In the genomic region with DNA sequence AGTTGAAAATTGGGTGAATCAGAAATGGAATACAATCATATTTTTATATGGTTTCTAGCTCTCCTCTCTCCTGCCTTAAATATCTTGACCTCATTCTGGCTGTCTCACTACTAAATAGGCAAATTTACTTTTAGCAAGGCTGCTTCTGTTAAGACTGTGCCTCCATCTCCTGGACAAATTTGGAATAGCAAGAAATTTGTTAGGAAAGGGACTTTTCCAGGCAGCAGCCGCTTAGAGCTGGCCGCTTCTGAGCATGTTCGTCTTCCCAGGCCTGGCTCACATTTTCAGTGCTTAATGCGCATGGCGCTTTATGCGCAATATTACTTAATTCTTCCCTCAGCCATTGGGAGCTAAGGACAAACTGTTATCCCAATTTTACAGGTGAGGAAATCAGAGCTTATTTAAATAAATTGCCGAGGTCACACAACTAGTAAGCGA, we compare ENCODE assay signal across 8 cellular contexts. TPM values are rescaled to one million over a fixed set of nuclear protein-coding genes. Genes with fewer than 3 reads are reported as not detected.
DNase-seq lines count a peak whose midpoint lies in the region; ATAC-seq, FAIRE-seq and TF ChIP-seq lines count a peak whose summit lies in the region.

No MANE protein-coding gene starts in this region.

- POLR2A ChIA-PET in GM10248 (lab: Yijun Ruan, JAX): interaction anchor here (1.1 kb wide), 1 partner anchor 275 kb away, joined by 3 read pairs; no protein-coding TSS in a partner anchor

- H3K4me1 Mint-ChIP-seq in T-helper 1 cell treated with Interleukin-12 subunit alpha and Interleukin-12 subunit beta and Interleukin-4 antibody, amounts not matched to agents 30 μg/mL and 1 μg/mL, for 36 hours (ENCODE audit: low read depth): peaks cover 19% of the 10 kb centered on the region

- ATAC-seq in HG02870 (IDR thresholded peaks at IDR 0.05; ENCODE audit: unreplicated experiment): no peak

- peak; percentile 91 for FAIRE-seq in kidney (lab: Jason Lieb, UNC)

- 0 out of 2 replicates have a peak, but pooled peaks cover 3% of the 10 kb centered on the region for H3K36me3 ChIP-seq in ACC112 (ENCODE audit: insufficient read depth, low read length)
- peaks cover 3 to 5% of the 10 kb centered on the region in 2 donors for H3K36me3 ChIP-seq in kidney (ENCODE audit: control insufficient read depth in 1 of 2, insufficient read depth in 2 of 2, low read length in 2 of 2)

- peak overlapping the region; percentile 92 for H3K4me3 ChIP-seq in ACC112 (ENCODE audit: low read depth, low read length)
- no peak overlapping the region for H3K4me3 ChIP-seq in choroid plexus epithelial cell (ENCODE audit: low read depth, low read length)
- peak overlapping the region in 1 of 2 donors; percentile 20 for H3K4me3 ChIP-seq in kidney (ENCODE audit: low read length in 2 of 2)

- H3K4me1 ChIP-seq in ACC112 (ENCODE audit: control insufficient read depth, insufficient read depth, low read length, unreplicated experiment) (peaks cover 13% of the 10 kb centered on the region), kidney (ENCODE audit: control insufficient read depth in 1 of 2, insufficient read depth in 1 of 2, low read depth in 1 of 2, low read length in 2 of 2) (peaks cover 10 to 13% of the 10 kb centered on the region in 2 donors)

- no peak overlapping the region for H3K4me3 Mint-ChIP-seq in T-helper 1 cell treated with Interleukin-12 subunit alpha and Interleukin-12 subunit beta and Interleukin-4 antibody, amounts not matched to agents 30 μg/mL and 1 μg/mL, for 36 hours

- TF ChIP-seq CTCF in GM10248 (IDR thresholded peaks at IDR 0.05; ENCODE audit: control extremely low read depth, extremely low read depth, low read depth, missing control alignments) (peak; percentile 62), choroid plexus epithelial cell (conservative IDR thresholded peaks at IDR 0.05; ENCODE audit: low read depth, low read length) (peak; percentile 83), kidney (IDR thresholded peaks at IDR 0.05; ENCODE audit: borderline replicate concordance, extremely low read depth, insufficient read depth) (peak; percentile 91)

- H3K36me3 Mint-ChIP-seq in T-helper 1 cell treated with Interleukin-12 subunit alpha and Interleukin-12 subunit beta and Interleukin-4 antibody, amounts not matched to agents 30 μg/mL and 1 μg/mL, for 36 hours (ENCODE audit: low read depth): peaks cover 14% of the 10 kb centered on the region

- peaks cover 25% of the 10 kb centered on the region for H3K79me2 ChIP-seq in ACC112 (ENCODE audit: control insufficient read depth, insufficient read depth, low read length, unreplicated experiment)

- no peaks in the 10 kb centered on the region for H3K9me3 Mint-ChIP-seq in T-helper 1 cell treated with Interleukin-12 subunit alpha and Interleukin-12 subunit beta and Interleukin-4 antibody, amounts not matched to agents 30 μg/mL and 1 μg/mL, for 36 hours

- H3K27me3 Mint-ChIP-seq in T-helper 1 cell treated with Interleukin-12 subunit alpha and Interleukin-12 subunit beta and Interleukin-4 antibody, amounts not matched to agents 30 μg/mL and 1 μg/mL, for 36 hours (ENCODE audit: low read depth): peaks cover 5% of the 10 kb centered on the region

- H3K27me3 ChIP-seq in ACC112 (ENCODE audit: insufficient read depth, low read length): no peaks in the 10 kb centered on the region

- no peaks in the 10 kb centered on the region for H3K9me3 ChIP-seq in kidney (ENCODE audit: control insufficient read depth in 1 of 2, low read length in 2 of 2)

- H3K9ac ChIP-seq in kidney (ENCODE audit: low read length in 2 of 2): no peak overlapping the region

- CTCF ChIA-PET in GM10248 (lab: Yijun Ruan, JAX): interaction anchor here (0.6 to 10.8 kb wide), 101 partner anchors 8 to 523 kb away, joined by 3 to 249 read pairs (median 5); a partner anchor contains a TSS

- H3K27ac ChIP-seq in ACC112 (ENCODE audit: low read depth, low read length): peak overlapping the region; percentile 29; the same call in 1 of the 2 replicates
- H3K27ac ChIP-seq in kidney (ENCODE audit: low read depth in 2 of 2, low read length in 2 of 2): peak overlapping the region; percentile 1 to 9

- peak overlapping the region; percentile 85 for H2AFZ ChIP-seq in ACC112 (ENCODE audit: low read length, unreplicated experiment)

- H3K27ac Mint-ChIP-seq in T-helper 1 cell treated with Interleukin-12 subunit alpha and Interleukin-12 subunit beta and Interleukin-4 antibody, amounts not matched to agents 30 μg/mL and 1 μg/mL, for 36 hours: peak overlapping the region; percentile 0

- peak; percentile 61 for DNase-seq in GM10248 (ENCODE audit: extremely low spot score)
- DNase-seq in NCI-H1694 treated with DMSO at 0.1 percent for 48 hours (lab: John Stamatoyannopoulos, UW): peak; percentile 78
- peak; percentile 95 for DNase-seq in choroid plexus epithelial cell (ENCODE audit: low read depth)
- peak; percentile 66 for DNase-seq in kidney
- peak; percentile 70 for DNase-seq in smooth muscle cell of the brain vasculature (ENCODE audit: low read depth, low spot score)

- intact Hi-C loops in kidney (cut with DNase I): loop anchor here (10.0 kb wide), 2 partner anchors 171 to 251 kb away; no protein-coding TSS in a partner anchor

RNA-seq across cellular contexts. Expression of a gene that starts 1.7 kb away (rescaled TPM):
- 45.2 TPM for total RNA-seq in kidney
- polyA plus RNA-seq in kidney (ENCODE audit: insufficient read depth, low read depth, low replicate concordance): 18.1 TPM

RNA-seq across cellular contexts. Expression of a gene that starts 34.5 kb away (rescaled TPM):
- total RNA-seq in kidney: 1.1 TPM
- 5.9 TPM for polyA plus RNA-seq in kidney (ENCODE audit: insufficient read depth, low read depth, low replicate concordance)

RNA-seq across cellular contexts. Expression of a gene that starts 51.7 kb away (rescaled TPM):
- 99.4 TPM for total RNA-seq in kidney
- polyA plus RNA-seq in kidney (ENCODE audit: insufficient read depth, low read depth, low replicate concordance): 5.0 TPM
